11 cellular contexts compared by ENCODE assay signal in the genomic region with DNA sequence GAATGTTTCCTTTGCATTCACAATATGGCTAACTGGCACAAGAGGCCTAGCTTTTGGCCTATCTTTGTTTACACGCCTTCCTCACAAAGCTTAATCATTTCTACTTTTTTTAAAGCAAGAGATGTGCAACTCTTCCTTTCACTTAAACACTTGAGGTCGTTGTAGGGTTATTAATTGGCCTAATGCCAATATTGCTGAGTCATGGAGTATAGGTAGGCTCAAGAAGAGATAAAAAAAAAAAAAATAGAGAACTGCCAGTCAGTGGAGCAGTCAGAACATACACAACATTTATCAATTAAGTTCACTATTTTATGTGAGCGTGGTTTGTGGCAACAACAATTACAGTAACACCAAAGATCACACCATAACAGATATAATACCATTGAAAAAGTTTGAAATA. TPM values are rescaled to one million over a fixed set of nuclear protein-coding genes. Genes with fewer than 3 reads are reported as not detected.
A peak's percentile ranks its signal among the peaks of the same experiment; 100 is the strongest.
DNase-seq lines count a peak whose midpoint lies in the region; ATAC-seq, FAIRE-seq and TF ChIP-seq lines count a peak whose summit lies in the region.
"Had no signal": no experiment of that assay in that cellular context is flagged by ENCODE, and none has a peak within 500 bp of the region (broad histone marks: within the 10 kb centered on the region; RNA-seq: fewer than 3 reads in every experiment).

No MANE protein-coding gene starts in this region.

- H3K27ac ChIP-seq in H1 (ENCODE audit: low read depth, low read length), result no peak overlapping the region
- H3K27ac ChIP-seq in neuronal stem cell (replicated peaks; ENCODE audit: low read length), result no peak overlapping the region
- H3K27ac ChIP-seq: BLaER1, SJSA1 had no signal

- no peaks in the 10 kb centered on the region for H3K9me3 Mint-ChIP-seq in activated T-cell treated with anti-CD3 and anti-CD28 coated beads, Interleukin-2, amount 50 U/mL, for 24 hours
- no peaks in the 10 kb centered on the region for H3K9me3 Mint-ChIP-seq in stimulated activated effector memory CD8-positive, alpha-beta T cell treated with anti-CD3 and anti-CD28 coated beads, Interleukin-12 subunit alpha, Interleukin-12 subunit beta, amount 100 ng/mL, for 72 hours

- H3K23me2 ChIP-seq in H1 (ENCODE audit: low read depth, low read length), result no peaks in the 10 kb centered on the region

- H3K9me3 ChIP-seq in H1 (ENCODE audit: insufficient read depth in 2 of 2, low read depth in 1 of 2, low read length in 1 of 2) (no peaks in the 10 kb centered on the region), neuronal stem cell (replicated peaks in 1 of 2; ENCODE audit: control insufficient read depth in 2 of 2, insufficient read depth in 1 of 2, low read depth in 1 of 2, low read length in 2 of 2) (no peaks in the 10 kb centered on the region)

- ATAC-seq in stimulated activated effector memory CD8-positive, alpha-beta T cell treated with anti-CD3 and anti-CD28 coated beads, Interleukin-12 subunit alpha, Interleukin-12 subunit beta, amount 100 ng/mL, for 72 hours, result peak; percentile 33
- no peak for ATAC-seq in GM19467 (IDR thresholded peaks at IDR 0.05; ENCODE audit: unreplicated experiment)

- no peak overlapping the region for H3K4me2 ChIP-seq in H1 (ENCODE audit: insufficient read depth in 1 of 2, low read depth in 2 of 2, low read length in 2 of 2)
- H3K4me2 ChIP-seq in neuronal stem cell (ENCODE audit: insufficient read depth, low read length, poor library complexity, severe bottlenecking), result no peak overlapping the region
- H3K4me2 ChIP-seq: BLaER1 had no signal

- FAIRE-seq in H1 (lab: Jason Lieb, UNC), result no peak

- H3K27ac Mint-ChIP-seq in activated T-cell treated with anti-CD3 and anti-CD28 coated beads, Interleukin-2, amount 50 U/mL, for 24 hours, result peak overlapping the region; percentile 27
- H3K27ac Mint-ChIP-seq in stimulated activated effector memory CD8-positive, alpha-beta T cell treated with anti-CD3 and anti-CD28 coated beads, Interleukin-12 subunit alpha, Interleukin-12 subunit beta, amount 100 ng/mL, for 72 hours, result peak overlapping the region; percentile 14

- CTCF ChIA-PET in H1 (lab: Charles Lee; ENCODE audit: partially characterized antibody), result no interaction called here

- H2BK5ac ChIP-seq in H1 (ENCODE audit: low read depth, low read length) (no peak overlapping the region), neuronal stem cell (ENCODE audit: low read length) (no peak overlapping the region)

- no peak for DNase-seq in activated T-cell treated with anti-CD3 and anti-CD28 coated beads, Interleukin-2, amount 50 U/mL, for 24 hours
- DNase-seq in activated T-cell treated with anti-CD3 and anti-CD28 coated beads, Interleukin-2, amount 50 U/mL, for 48 hours, result no peak
- peak; percentile 51 for DNase-seq in RKO (ENCODE audit: low spot score)
- DNase-seq in H1 (ENCODE audit: low read depth in 1 of 2, low spot score in 2 of 2), result no peak
- no peak for DNase-seq in stimulated activated effector memory CD8-positive, alpha-beta T cell treated with anti-CD3 and anti-CD28 coated beads, Interleukin-12 subunit alpha, Interleukin-12 subunit beta, amount 100 ng/mL, for 72 hours (ENCODE audit: low spot score in 2 of 2)
- DNase-seq in A172 (ENCODE audit: low spot score), result no peak
- DNase-seq in neuronal stem cell (ENCODE audit: low spot score), result no peak
- DNase-seq: NCI-H1694 had no signal

- H3K23ac ChIP-seq in H1 (ENCODE audit: insufficient read length), result no peak overlapping the region
- no peak overlapping the region for H3K23ac ChIP-seq in neuronal stem cell (ENCODE audit: low read depth, low read length, poor library complexity)

- no peaks in the 10 kb centered on the region for H3K27me3 Mint-ChIP-seq in activated T-cell treated with anti-CD3 and anti-CD28 coated beads, Interleukin-2, amount 50 U/mL, for 24 hours

- no peak overlapping the region for H3K18ac ChIP-seq in H1 (ENCODE audit: extremely low read depth, low read length)
- H3K18ac ChIP-seq in neuronal stem cell (ENCODE audit: low read length), result no peak overlapping the region

- H4K20me1 ChIP-seq in H1 (replicated peaks in 1 of 2; ENCODE audit: control insufficient read depth in 1 of 2, insufficient read depth in 2 of 2, low read length in 2 of 2), result no peaks in the 10 kb centered on the region

- no peak for TF ChIP-seq CTCF in H1 (IDR thresholded peaks at IDR 0.05; ENCODE audit: control extremely low read depth in 1 of 3, insufficient read depth in 1 of 3, low read depth in 1 of 3, low read length in 3 of 3)

- H2BK12ac ChIP-seq in H1 (ENCODE audit: low read depth, low read length) (no peak overlapping the region), neuronal stem cell (ENCODE audit: low read length) (no peak overlapping the region)

- H3K56ac ChIP-seq in H1 (replicated peaks; ENCODE audit: insufficient read length, low read depth, low read length), result no peak overlapping the region

- H3K4ac ChIP-seq in H1 (replicated peaks; ENCODE audit: insufficient read length, low read depth, low read length) (no peak overlapping the region), neuronal stem cell (ENCODE audit: low read length) (no peak overlapping the region)

- no peak overlapping the region for H3K4me3 Mint-ChIP-seq in activated T-cell treated with anti-CD3 and anti-CD28 coated beads, Interleukin-2, amount 50 U/mL, for 24 hours
- H3K4me3 Mint-ChIP-seq in stimulated activated effector memory CD8-positive, alpha-beta T cell treated with anti-CD3 and anti-CD28 coated beads, Interleukin-12 subunit alpha, Interleukin-12 subunit beta, amount 100 ng/mL, for 72 hours, result no peak overlapping the region

- H3K4me3 ChIP-seq in H1 (ENCODE audit: extremely low read depth in 1 of 4, insufficient read depth in 2 of 4, low read depth in 3 of 4, low read length in 4 of 4) (no peak overlapping the region), neuronal stem cell (ENCODE audit: low read length in 2 of 2) (no peak overlapping the region)
- H3K4me3 ChIP-seq: BLaER1, SJSA1 had no signal

- peaks cover 45% of the 10 kb centered on the region for H3K4me1 Mint-ChIP-seq in activated T-cell treated with anti-CD3 and anti-CD28 coated beads, Interleukin-2, amount 50 U/mL, for 24 hours (ENCODE audit: low read depth)
- H3K4me1 Mint-ChIP-seq in stimulated activated effector memory CD8-positive, alpha-beta T cell treated with anti-CD3 and anti-CD28 coated beads, Interleukin-12 subunit alpha, Interleukin-12 subunit beta, amount 100 ng/mL, for 72 hours, result peaks cover 23% of the 10 kb centered on the region

- H4K91ac ChIP-seq in H1 (replicated peaks; ENCODE audit: insufficient read length, low read length), result no peak overlapping the region
- H4K91ac ChIP-seq in neuronal stem cell (ENCODE audit: low read depth, low read length, poor library complexity), result no peak overlapping the region

- peaks cover 3 to 22% of the 10 kb centered on the region in 2 experiments; a peak in 3 of 4 replicates for H3K79me2 ChIP-seq in H1 (ENCODE audit: control insufficient read depth in 1 of 2, insufficient read depth in 2 of 2, low read length in 2 of 2)

- TF ChIP-seq POLR2A in H1 (IDR thresholded peaks at IDR 0.05; ENCODE audit: control extremely low read depth in 1 of 2, low read depth in 2 of 2, low read length in 2 of 2), result no peak

- WGBS in H1 (ENCODE audit: extremely low coverage in 1 of 2, insufficient coverage in 1 of 2, insufficient read length in 1 of 2, insufficient replicate concordance in 2 of 2, low coverage in 1 of 2, low lambda C conversion rate in 2 of 2, missing lambda C conversion rate in 1 of 2), 2 experiments, result 90% methylated on average over 3 of the region's 3 CpGs; no CpG with 5 or more reads in 1 of the 2 experiments
- no CpG with 5 or more reads among the region's 3 CpGs for WGBS in neuronal stem cell (ENCODE audit: extremely low coverage in 2 of 2, insufficient read length in 2 of 2, insufficient replicate concordance in 1 of 2), 2 donors

- H3K79me1 ChIP-seq in H1 (ENCODE audit: low read depth, low read length) (peaks cover 4% of the 10 kb centered on the region; the same call in 1 of the 2 replicates), neuronal stem cell (ENCODE audit: low read depth, low read length) (no peaks in the 10 kb centered on the region)

- no peak overlapping the region for H4K5ac ChIP-seq in H1 (ENCODE audit: insufficient read length, low read depth, low read length)

- H2BK20ac ChIP-seq in H1 (ENCODE audit: low read length), result no peak overlapping the region

- H2BK120ac ChIP-seq in H1 (replicated peaks; ENCODE audit: low read depth, low read length), result no peak overlapping the region
- H2BK120ac ChIP-seq in neuronal stem cell (ENCODE audit: low read depth, low read length), result no peak overlapping the region

- no peak overlapping the region for H2BK15ac ChIP-seq in H1 (ENCODE audit: low read length)
- H2BK15ac ChIP-seq in neuronal stem cell (ENCODE audit: low read length), result no peak overlapping the region

- no peaks in the 10 kb centered on the region for H3K27me3 ChIP-seq in H1 (replicated peaks in 1 of 4; ENCODE audit: control insufficient read depth in 3 of 4, extremely low read depth in 1 of 4, insufficient read depth in 3 of 4, low read length in 3 of 4)
- H3K27me3 ChIP-seq in neuronal stem cell (ENCODE audit: control insufficient read depth in 3 of 3, insufficient read depth in 3 of 3, low read depth in 1 of 3, low read length in 3 of 3), result no peaks in the 10 kb centered on the region
- H3K27me3 ChIP-seq: BLaER1, SJSA1 had no signal

- H3K9ac ChIP-seq in H1 (replicated peaks in 1 of 4; ENCODE audit: extremely low read depth in 1 of 4, low read depth in 3 of 4, low read length in 3 of 4), result no peak overlapping the region
- H3K9ac ChIP-seq in neuronal stem cell (ENCODE audit: low read depth, low read length, poor library complexity), result no peak overlapping the region
- H3K9ac ChIP-seq: BLaER1 had no signal

- no peak for TF ChIP-seq EP300 in H1 (IDR thresholded peaks at IDR 0.05; ENCODE audit: borderline replicate concordance in 1 of 2, low read depth in 2 of 2, low read length in 2 of 2)

- POLR2A ChIA-PET in H1 (lab: Charles Lee; ENCODE audit: partially characterized antibody), result no interaction called here

- no peak overlapping the region for H4K8ac ChIP-seq in H1 (ENCODE audit: extremely low read depth, insufficient read depth, low read length)
- H4K8ac ChIP-seq in neuronal stem cell (ENCODE audit: low read depth, low read length), result no peak overlapping the region

- peaks cover 0 to 5% (median 0%) of the 10 kb centered on the region in 4 experiments; a peak in 3 of 7 replicates for H3K4me1 ChIP-seq in H1 (replicated peaks in 1 of 4; ENCODE audit: control insufficient read depth in 3 of 4, insufficient read depth in 4 of 4, low read length in 3 of 4)
- peaks cover 0 to 4% of the 10 kb centered on the region in 2 donors for H3K4me1 ChIP-seq in neuronal stem cell (ENCODE audit: control insufficient read depth in 2 of 2, insufficient read depth in 1 of 2, low read depth in 1 of 2, low read length in 2 of 2)

- H3K36me3 ChIP-seq in H1 (ENCODE audit: control insufficient read depth in 2 of 4, insufficient read depth in 4 of 4, low read length in 3 of 4) (no peaks in the 10 kb centered on the region; a peak in 1 of 8 replicates), neuronal stem cell (replicated peaks in 1 of 2; ENCODE audit: control insufficient read depth in 2 of 2, insufficient read depth in 2 of 2, low read length in 2 of 2) (peaks cover 0 to under 1% of the 10 kb centered on the region in 2 donors)

- no peak for TF ChIP-seq RAD21 in H1 (IDR thresholded peaks at IDR 0.05 in 1 of 2, conservative IDR thresholded peaks at IDR 0.05 in 1 of 2; ENCODE audit: low read depth in 2 of 2, low read length in 2 of 2)

- no peak overlapping the region for H3K14ac ChIP-seq in H1 (ENCODE audit: insufficient read length)
- no peak overlapping the region for H3K14ac ChIP-seq in neuronal stem cell (ENCODE audit: low read length)

- no peak overlapping the region for H2AK5ac ChIP-seq in H1 (ENCODE audit: low read depth, low read length)
- H2AK5ac ChIP-seq in neuronal stem cell (ENCODE audit: low read depth, low read length), result no peak overlapping the region

- H2AFZ ChIP-seq in H1 (ENCODE audit: low read length), result no peak overlapping the region
- no peak overlapping the region for H2AFZ ChIP-seq in neuronal stem cell (ENCODE audit: low read length)

- H3K36me3 Mint-ChIP-seq in activated T-cell treated with anti-CD3 and anti-CD28 coated beads, Interleukin-2, amount 50 U/mL, for 24 hours (ENCODE audit: low read depth), result peaks cover 75% of the 10 kb centered on the region
- H3K36me3 Mint-ChIP-seq in stimulated activated effector memory CD8-positive, alpha-beta T cell treated with anti-CD3 and anti-CD28 coated beads, Interleukin-12 subunit alpha, Interleukin-12 subunit beta, amount 100 ng/mL, for 72 hours, result peaks cover 83% of the 10 kb centered on the region

RNA-seq across cellular contexts. Expression of a gene that starts 5.9 kb away (rescaled TPM):
- total RNA-seq in H1 (2021; fragmentation: NEBNext Ultra II Directional; extraction: Animal tissue kit (Norgen Biotek cat#: 25700)), result 13.8 and 13.9 TPM in 2 replicates
- polyA plus RNA-seq in H1 (2011; rRNA removed), result 9.9 and 13.1 TPM in 2 replicates
- polyA plus RNA-seq in H1 (2011; cell fraction: cytosol; rRNA removed), result 12.9 TPM
- 35.3 TPM for polyA plus RNA-seq in H1 (2011; cell fraction: nucleus; rRNA removed)
- 10.6 to 11.5 TPM (median 10.8 TPM) in 4 replicates for polyA plus RNA-seq in H1 (2012, experiment 1 of 2)
- 1.9 TPM for polyA plus RNA-seq in H1 (2012, experiment 2 of 2)
- polyA plus RNA-seq in H1 (2013, experiment 1 of 2), result 9.4 TPM
- polyA plus RNA-seq in H1 (2013, experiment 2 of 2), result 8.7 TPM
- 42.9 and 45.7 TPM in 2 replicates for polyA minus RNA-seq in H1 (2011; rRNA and poly(A)+ RNA removed)
- polyA minus RNA-seq in H1 (2011; cell fraction: cytosol; rRNA and poly(A)+ RNA removed), result 15.7 TPM
- 46.2 TPM for polyA minus RNA-seq in H1 (2011; cell fraction: nucleus; rRNA and poly(A)+ RNA removed)
- 23.7 and 24.3 TPM in 2 replicates for total RNA-seq in A172 (2014; rRNA removed; shearing (Covaris generic))
- 6.9 TPM for polyA plus RNA-seq in neuronal stem cell (2013, experiment 1 of 2)
- 6.9 TPM for polyA plus RNA-seq in neuronal stem cell (2013, experiment 2 of 2)

RNA-seq across cellular contexts. Expression of a gene that starts 6.2 kb away (rescaled TPM):
- total RNA-seq in H1 (2021; fragmentation: NEBNext Ultra II Directional; extraction: Animal tissue kit (Norgen Biotek cat#: 25700)), result 40.7 and 40.8 TPM in 2 replicates
- polyA plus RNA-seq in H1 (2011; rRNA removed), result 13.8 and 23.9 TPM in 2 replicates
- polyA plus RNA-seq in H1 (2011; cell fraction: cytosol; rRNA removed), result 20.8 TPM
- polyA plus RNA-seq in H1 (2011; cell fraction: nucleus; rRNA removed), result 9.0 TPM
- 24.1 to 34.9 TPM (median 26.8 TPM) in 4 replicates for polyA plus RNA-seq in H1 (2012, experiment 1 of 2)
- polyA plus RNA-seq in H1 (2012, experiment 2 of 2), result 6.1 TPM
- 43.4 TPM for polyA plus RNA-seq in H1 (2013, experiment 1 of 2)
- 49.3 TPM for polyA plus RNA-seq in H1 (2013, experiment 2 of 2)
- polyA minus RNA-seq in H1 (2011; rRNA and poly(A)+ RNA removed), result 30.2 and 36.0 TPM in 2 replicates
- 14.8 TPM for polyA minus RNA-seq in H1 (2011; cell fraction: cytosol; rRNA and poly(A)+ RNA removed)
- 20.4 TPM for polyA minus RNA-seq in H1 (2011; cell fraction: nucleus; rRNA and poly(A)+ RNA removed)
- 15.3 and 16.2 TPM in 2 replicates for total RNA-seq in A172 (2014; rRNA removed; shearing (Covaris generic))
- polyA plus RNA-seq in neuronal stem cell (2013, experiment 1 of 2), result 21.3 TPM
- 21.4 TPM for polyA plus RNA-seq in neuronal stem cell (2013, experiment 2 of 2)
